In genomic region chr14:73562256-73562655, GRCh38 we compare ENCODE assay signal across 5 cellular contexts. TPM values are rescaled to one million over a fixed set of nuclear protein-coding genes. Genes with fewer than 3 reads are reported as not detected.
"Had no signal": no experiment of that assay in that cellular context is flagged by ENCODE, and none has a peak within 500 bp of the region (broad histone marks: within the 10 kb centered on the region; RNA-seq: fewer than 3 reads in every experiment).

No MANE protein-coding gene starts in this region.

RNA-seq across cellular contexts. Expression of gene HEATR4, which starts 3.5 kb away (rescaled TPM):
- total RNA-seq: HT1080, IMR-90, K562 had no signal
- polyA plus RNA-seq: IMR-90, K562 had no signal

RNA-seq across cellular contexts. Expression of gene ACOT2, which starts 6.8 kb away (rescaled TPM):
- total RNA-seq: K562 had no signal

RNA-seq across cellular contexts. Expression of gene ACOT1, which starts 25.3 kb away (rescaled TPM):
- total RNA-seq: HT1080, K562 had no signal

RNA-seq across cellular contexts. Expression of gene ACOT4, which starts 29.4 kb away (rescaled TPM):
- total RNA-seq: HT1080, K562 had no signal
- polyA plus RNA-seq: K562 had no signal

RNA-seq across cellular contexts. Expression of gene ACOT6, which starts 50.1 kb away (rescaled TPM):
- total RNA-seq: HT-29, HT1080, IMR-90, K562 had no signal
- polyA plus RNA-seq: IgD-negative memory B cell, IMR-90, K562 had no signal
